19 cellular contexts compared by ENCODE assay signal in the genomic region with DNA sequence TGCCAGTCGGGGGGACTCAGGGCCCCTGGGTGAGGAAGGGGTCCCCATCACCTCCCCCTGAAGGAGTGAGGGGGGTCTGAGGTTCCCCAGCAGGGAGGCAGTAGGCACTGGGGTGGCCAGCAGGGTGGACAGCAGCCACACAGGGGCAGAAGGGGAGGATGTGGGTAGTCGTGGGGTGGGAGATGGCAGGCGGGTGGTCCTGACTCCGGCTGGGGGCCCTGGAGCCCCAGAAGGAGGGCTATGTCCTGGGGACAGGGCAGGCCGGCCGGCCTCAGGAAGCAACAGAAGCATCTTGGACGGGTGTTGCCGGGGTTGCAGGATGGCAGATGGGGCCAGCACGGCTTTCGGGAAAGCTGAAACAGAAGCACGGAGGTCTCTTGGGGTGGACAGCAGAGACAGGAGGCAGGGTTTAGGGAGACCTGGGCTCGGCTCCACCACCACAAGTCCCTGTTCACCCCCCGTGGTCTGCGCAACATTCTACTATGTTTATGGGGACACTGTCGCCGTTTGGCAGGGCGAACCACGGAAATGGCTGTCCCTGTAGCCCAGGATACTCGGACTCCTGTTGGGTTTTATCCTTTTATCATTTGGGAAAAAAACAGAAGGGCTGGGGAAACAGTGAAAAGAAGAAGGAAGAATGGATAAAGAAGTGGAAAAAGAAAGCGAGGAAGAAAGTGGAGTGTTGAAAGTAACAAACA. TPM values are rescaled to one million over a fixed set of nuclear protein-coding genes. Genes with fewer than 3 reads are reported as not detected.
DNase-seq lines count a peak whose midpoint lies in the region; FAIRE-seq and TF ChIP-seq lines count a peak whose summit lies in the region.
"Had no signal": no experiment of that assay in that cellular context is flagged by ENCODE, and none has a peak within 500 bp of the region (broad histone marks: within the 10 kb centered on the region; RNA-seq: fewer than 3 reads in every experiment).

No MANE protein-coding gene starts in this region.

- no peaks in the 10 kb centered on the region for H3K79me2 ChIP-seq in mammary epithelial cell (ENCODE audit: insufficient read depth, low read length)
- H3K79me2 ChIP-seq: parathyroid adenoma had no signal

- H3K4me2 ChIP-seq in mammary epithelial cell (ENCODE audit: insufficient read depth, low read depth, low read length) = peak overlapping the region; percentile 91
- H3K4me2 ChIP-seq: KMS-11 had no signal

- in situ Hi-C loops in mammary epithelial cell (cut with MboI; ENCODE audit: low sequenced_read_pairs in 2 of 2) = no loop called here

- TF ChIP-seq POLR2A in breast epithelium (IDR thresholded peaks at IDR 0.05) (no peak), uterus (IDR thresholded peaks at IDR 0.05) (no peak)

- no peaks in the 10 kb centered on the region for H3K27me3 Mint-ChIP-seq in type B pancreatic cell

- H3K27ac ChIP-seq in mammary epithelial cell (ENCODE audit: insufficient read depth, low read depth, low read length) (no peak overlapping the region), breast epithelium (no peak overlapping the region), kidney (ENCODE audit: low read depth in 2 of 2, low read length in 2 of 2) (no peak overlapping the region), uterus (no peak overlapping the region)
- H3K27ac ChIP-seq: esophagus muscularis mucosa, gastroesophageal sphincter, KMS-11, parathyroid adenoma, upper lobe of left lung had no signal

- no peaks in the 10 kb centered on the region for H4K20me1 ChIP-seq in mammary epithelial cell (ENCODE audit: insufficient read depth, low read length)

- CTCF ChIA-PET in mammary epithelial cell (lab: Charles Lee; ENCODE audit: low non-redundant PET) = no interaction called here

- no peaks in the 10 kb centered on the region for H3K9me3 Mint-ChIP-seq in type B pancreatic cell

- TF ChIP-seq CTCF in mammary epithelial cell (conservative IDR thresholded peaks at IDR 0.05 in 1 of 2, IDR thresholded peaks at IDR 0.05 in 1 of 2; ENCODE audit: extremely low read depth in 1 of 2, insufficient read depth in 1 of 2, low read depth in 1 of 2, low read length in 2 of 2) = no peak
- no peak for TF ChIP-seq CTCF in breast epithelium (IDR thresholded peaks at IDR 0.05)
- no peak for TF ChIP-seq CTCF in kidney (IDR thresholded peaks at IDR 0.05; ENCODE audit: borderline replicate concordance, extremely low read depth, insufficient read depth)
- no peak for TF ChIP-seq CTCF in type B pancreatic cell (conservative IDR thresholded peaks at IDR 0.05)
- no peak for TF ChIP-seq CTCF in uterus (IDR thresholded peaks at IDR 0.05)

- H3K9me3 ChIP-seq in mammary epithelial cell (replicated peaks; ENCODE audit: insufficient read depth, low read length) = no peaks in the 10 kb centered on the region
- no peaks in the 10 kb centered on the region for H3K9me3 ChIP-seq in breast epithelium
- H3K9me3 ChIP-seq in kidney (ENCODE audit: control insufficient read depth in 1 of 2, low read length in 2 of 2) = no peaks in the 10 kb centered on the region
- H3K9me3 ChIP-seq in uterus = no peaks in the 10 kb centered on the region
- H3K9me3 ChIP-seq: esophagus muscularis mucosa, gastroesophageal sphincter, upper lobe of left lung had no signal

- dilution Hi-C loops in mammary epithelial cell (cut with HindIII; ENCODE audit: low sequenced_read_pairs) = no loop called here

- intact Hi-C loops in mammary epithelial cell (cut with micrococcal nuclease) (loop anchor here (1.0 kb wide), 1 partner anchor 16 kb away; no protein-coding TSS in a partner anchor), breast epithelium (cut with DNase I; ENCODE audit: low total_unique reads) (no loop called here), kidney (cut with DNase I) (no loop called here), uterus (cut with DNase I; ENCODE audit: low total_unique reads) (no loop called here)

- no peaks in the 10 kb centered on the region for H3K36me3 ChIP-seq in mammary epithelial cell (ENCODE audit: insufficient read depth, low read length)
- H3K36me3 ChIP-seq in breast epithelium = no peaks in the 10 kb centered on the region
- no peaks in the 10 kb centered on the region for H3K36me3 ChIP-seq in kidney (ENCODE audit: control insufficient read depth in 1 of 2, insufficient read depth in 2 of 2, low read length in 2 of 2)
- H3K36me3 ChIP-seq in uterus = no peaks in the 10 kb centered on the region
- H3K36me3 ChIP-seq: esophagus muscularis mucosa, upper lobe of left lung had no signal

- no peak overlapping the region for H3K4me3 ChIP-seq in mammary epithelial cell (replicated peaks in 1 of 3; ENCODE audit: insufficient read depth in 1 of 3, low read depth in 2 of 3, low read length in 3 of 3)
- no peak overlapping the region for H3K4me3 ChIP-seq in breast epithelium
- no peak overlapping the region for H3K4me3 ChIP-seq in kidney (ENCODE audit: low read length in 2 of 2)
- H3K4me3 ChIP-seq in uterus = no peak overlapping the region
- H3K4me3 ChIP-seq: gastroesophageal sphincter, lung had no signal

- H3K4me1 ChIP-seq in mammary epithelial cell (ENCODE audit: insufficient read depth, low read length) (peaks cover 29% of the 10 kb centered on the region), breast epithelium (no peaks in the 10 kb centered on the region), kidney (ENCODE audit: control insufficient read depth in 1 of 2, insufficient read depth in 1 of 2, low read depth in 1 of 2, low read length in 2 of 2) (no peaks in the 10 kb centered on the region), uterus (no peaks in the 10 kb centered on the region)
- H3K4me1 ChIP-seq: parathyroid adenoma had no signal

- no peak overlapping the region for H3K27ac Mint-ChIP-seq in type B pancreatic cell
- H3K27ac Mint-ChIP-seq: T-helper 17 cell had no signal

- no peak overlapping the region for H3K9ac ChIP-seq in mammary epithelial cell (ENCODE audit: insufficient read depth, low read length)
- H3K9ac ChIP-seq in kidney (ENCODE audit: low read length in 2 of 2) = no peak overlapping the region
- H3K9ac ChIP-seq: KMS-11, parathyroid adenoma had no signal

- no peaks in the 10 kb centered on the region for H3K27me3 ChIP-seq in mammary epithelial cell (ENCODE audit: insufficient read depth, low read length)
- no peaks in the 10 kb centered on the region for H3K27me3 ChIP-seq in breast epithelium
- no peaks in the 10 kb centered on the region for H3K27me3 ChIP-seq in uterus
- H3K27me3 ChIP-seq: upper lobe of left lung had no signal

- no peak for FAIRE-seq in kidney (lab: Jason Lieb, UNC)

- 84% methylated on average over 10 of the region's 20 CpGs for WGBS in mammary epithelial cell (ENCODE audit: low coverage, missing lambda C conversion rate)

- no peak overlapping the region for H2AFZ ChIP-seq in mammary epithelial cell (ENCODE audit: low read depth, low read length)
- H2AFZ ChIP-seq: parathyroid adenoma had no signal

- DNase-seq in mammary epithelial cell (no peak), breast epithelium (ENCODE audit: low spot score in 2 of 2) (no peak), kidney (peak; percentile 52), type B pancreatic cell (ENCODE audit: extremely low spot score, unreplicated experiment) (no peak), uterus (no peak), ureter (ENCODE audit: low spot score) (no peak)
- DNase-seq: activated CD4-positive, alpha-beta T cell treated with anti-CD3 and anti-CD28 coated beads for 4 hours; effector memory CD4-positive, alpha-beta T cell; NCI-H1694; T-helper 17 cell had no signal

- peaks cover 8% of the 10 kb centered on the region for H3K4me1 Mint-ChIP-seq in type B pancreatic cell (ENCODE audit: unreplicated experiment)
- H3K4me1 Mint-ChIP-seq: T-helper 17 cell had no signal

- peaks cover 19% of the 10 kb centered on the region for H3K36me3 Mint-ChIP-seq in type B pancreatic cell

- H3K4me3 Mint-ChIP-seq in type B pancreatic cell = peak overlapping the region; percentile 47
- H3K4me3 Mint-ChIP-seq: T-helper 17 cell had no signal

- BruUV-seq in mammary epithelial cell (replicated peaks; lab: Mats Ljungman, UMichigan) = no TSS peak

RNA-seq across cellular contexts. Expression of gene VWCE, which starts 14.1 kb away (rescaled TPM):
- total RNA-seq in mammary epithelial cell = under 1 TPM; 0.50 to 0.82 TPM
- 0.34 TPM for polyA plus RNA-seq in mammary epithelial cell
- not detected for polyA minus RNA-seq in mammary epithelial cell
- total RNA-seq in breast epithelium = 1 to 10 TPM in 2 of 3 donors, under 1 TPM in 1; 0.88 to 3.2 (median 2.6) TPM
- 1.2 TPM for total RNA-seq in kidney
- 0.32 TPM for polyA plus RNA-seq in kidney (ENCODE audit: insufficient read depth, low read depth, low replicate concordance)
- 5.4 and 20.0 TPM in 2 replicates for total RNA-seq in type B pancreatic cell (ENCODE audit: low replicate concordance)
- 1 to 10 TPM in 2 of 4 donors, under 1 TPM in 2; 0.51 to 6.5 (median 1.2) TPM for total RNA-seq in uterus
- 4.1 TPM for total RNA-seq in ureter
- total RNA-seq: A172, HT-29 had no signal

RNA-seq across cellular contexts. Expression of gene PGA5, which starts 40.1 kb away (rescaled TPM):
- total RNA-seq in mammary epithelial cell (not detected), breast epithelium (1 to 10 TPM in 2 of 3 donors, under 1 TPM in 1; 0.98 to 2.1 (median 1.6) TPM), kidney (0.35 TPM), type B pancreatic cell (ENCODE audit: low replicate concordance) (0.62 and 2.9 TPM in 2 replicates), uterus (not detected), ureter (not detected)
- polyA plus RNA-seq in mammary epithelial cell (not detected), kidney (ENCODE audit: insufficient read depth, low read depth, low replicate concordance) (not detected)
- polyA minus RNA-seq in mammary epithelial cell = not detected
- total RNA-seq: A172, HT-29, kidney epithelial cell, T-helper 17 cell had no signal

RNA-seq across cellular contexts. Expression of gene DDB1, which starts 51.9 kb away (rescaled TPM):
- total RNA-seq in mammary epithelial cell (100 to 1,000 TPM; 214 to 230 TPM), breast epithelium (100 to 1,000 TPM; 131 to 150 (median 145) TPM), kidney (185 TPM), type B pancreatic cell (ENCODE audit: low replicate concordance) (234 and 279 TPM in 2 replicates), uterus (100 to 1,000 TPM in 3 of 4 donors, 10 to 100 TPM in 1; 87.9 to 231 (median 155) TPM), ureter (193 TPM)
- polyA plus RNA-seq in mammary epithelial cell (225 TPM), kidney (ENCODE audit: insufficient read depth, low read depth, low replicate concordance) (131 TPM)
- 327 TPM for polyA minus RNA-seq in mammary epithelial cell

RNA-seq across cellular contexts. Expression of gene TKFC, which starts 52.0 kb away (rescaled TPM):
- 10 to 100 TPM; 30.0 to 65.3 TPM for total RNA-seq in mammary epithelial cell
- polyA plus RNA-seq in mammary epithelial cell = 29.5 TPM
- polyA minus RNA-seq in mammary epithelial cell = 18.2 TPM
- 10 to 100 TPM; 15.2 to 34.4 (median 26.9) TPM for total RNA-seq in breast epithelium
- total RNA-seq in kidney = 64.6 TPM
- 107 TPM for polyA plus RNA-seq in kidney (ENCODE audit: insufficient read depth, low read depth, low replicate concordance)
- total RNA-seq in type B pancreatic cell (ENCODE audit: low replicate concordance) = 66.9 and 72.6 TPM in 2 replicates
- total RNA-seq in uterus = 10 to 100 TPM in 2 of 4 donors, 1 to 10 TPM in 2; 3.6 to 28.5 (median 11.9) TPM
- 99.8 TPM for total RNA-seq in ureter

RNA-seq across cellular contexts. Expression of gene PGA4, which starts 58.9 kb away (rescaled TPM):
- total RNA-seq in mammary epithelial cell (not detected), breast epithelium (1 to 10 TPM in 2 of 3 donors, not detected in 1; 1.8 to 8.9 TPM), kidney (not detected), type B pancreatic cell (ENCODE audit: low replicate concordance) (1.6 and 7.0 TPM in 2 replicates), uterus (1 to 10 TPM; 1.0 to 8.7 (median 4.9) TPM), ureter (not detected)
- polyA plus RNA-seq in mammary epithelial cell (not detected), kidney (ENCODE audit: insufficient read depth, low read depth, low replicate concordance) (not detected)
- not detected for polyA minus RNA-seq in mammary epithelial cell
- total RNA-seq: A172, HT-29, kidney epithelial cell, T-helper 17 cell had no signal
